ENCODE assay signal across 22 cellular contexts in genomic region chr5:179147991-179148702, GRCh38.
DNase-seq lines count a peak whose midpoint lies in the region; ATAC-seq, FAIRE-seq and TF ChIP-seq lines count a peak whose summit lies in the region.
"Had no signal": no experiment of that assay in that cellular context is flagged by ENCODE, and none has a peak within 500 bp of the region (broad histone marks: within the 10 kb centered on the region; RNA-seq: fewer than 3 reads in every experiment).

No MANE protein-coding gene starts in this region.

- no peak overlapping the region for H3K56ac ChIP-seq in H1 (replicated peaks; ENCODE audit: insufficient read length, low read depth, low read length)

- TF ChIP-seq CTCF in GM23338 (conservative IDR thresholded peaks at IDR 0.05; ENCODE audit: low read depth in 2 of 2) (0 out of 4 replicates have a peak, but pooled peaks of 1 of the 2 experiments have one; percentile 1), H1 (IDR thresholded peaks at IDR 0.05; ENCODE audit: control extremely low read depth in 1 of 3, insufficient read depth in 1 of 3, low read depth in 1 of 3, low read length in 3 of 3) (no peak), lower lobe of right lung (IDR thresholded peaks at IDR 0.05) (no peak), spleen (IDR thresholded peaks at IDR 0.05 in 8 of 11, conservative IDR thresholded peaks at IDR 0.05 in 3 of 11) (no peak)

- peak overlapping the region; percentile 51; the same call in 1 of the 2 replicates for H4K8ac ChIP-seq in H1 (ENCODE audit: extremely low read depth, insufficient read depth, low read length)

- POLR2A ChIA-PET in H1 (lab: Charles Lee; ENCODE audit: partially characterized antibody) = no interaction called here

- no peak overlapping the region for H2AK5ac ChIP-seq in H1 (ENCODE audit: low read depth, low read length)

- no peak for TF ChIP-seq EP300 in H1 (IDR thresholded peaks at IDR 0.05; ENCODE audit: borderline replicate concordance in 1 of 2, low read depth in 2 of 2, low read length in 2 of 2)

- H2BK120ac ChIP-seq in H1 (replicated peaks; ENCODE audit: low read depth, low read length) = no peak overlapping the region

- FAIRE-seq in H1 (lab: Jason Lieb, UNC) = no peak
- FAIRE-seq: A549, D721Med had no signal

- no peak overlapping the region for H3K4me2 ChIP-seq in GM23338
- no peak overlapping the region for H3K4me2 ChIP-seq in H1 (ENCODE audit: insufficient read depth in 1 of 2, low read depth in 2 of 2, low read length in 2 of 2)
- H3K4me2 ChIP-seq: A549; BLaER1 treated with 17β-estradiol and CSF1 and Interleukin-3, amounts not matched to agents 10 nM and 100 nM had no signal

- H3F3A ChIP-seq in GM23338 (replicated peaks; ENCODE audit: low read depth) = no peaks in the 10 kb centered on the region

- H3K79me2 ChIP-seq in GM23338 (replicated peaks; ENCODE audit: insufficient read depth) (no peaks in the 10 kb centered on the region), H1 (ENCODE audit: control insufficient read depth in 1 of 2, insufficient read depth in 2 of 2, low read length in 2 of 2) (no peaks in the 10 kb centered on the region)

- WGBS in H1 (ENCODE audit: extremely low coverage in 1 of 2, insufficient coverage in 1 of 2, insufficient read length in 1 of 2, insufficient replicate concordance in 2 of 2, low coverage in 1 of 2, low lambda C conversion rate in 2 of 2, missing lambda C conversion rate in 1 of 2), 2 experiments = 91% methylated on average over 24 of the region's 25 CpGs; no CpG with 5 or more reads in 1 of the 2 experiments
- WGBS in spleen, 5 donors = 85 to 88% (median 87%) methylated on average over 25 of the region's 25 CpGs

- H2AFZ ChIP-seq in GM23338 (no peak overlapping the region), H1 (ENCODE audit: low read length) (no peak overlapping the region)

- H3K9ac ChIP-seq in H1 (replicated peaks in 1 of 4; ENCODE audit: extremely low read depth in 1 of 4, low read depth in 3 of 4, low read length in 3 of 4) = no peak overlapping the region
- H3K9ac ChIP-seq: BLaER1 treated with 17β-estradiol and CSF1 and Interleukin-3, amounts not matched to agents 10 nM and 100 nM had no signal

- H2BK12ac ChIP-seq in H1 (ENCODE audit: low read depth, low read length) = no peak overlapping the region; the same call in 1 of the 2 replicates

- no peak overlapping the region for H4K5ac ChIP-seq in H1 (ENCODE audit: insufficient read length, low read depth, low read length)

- no peak overlapping the region for H3K4me3 Mint-ChIP-seq in GM23338
- H3K4me3 Mint-ChIP-seq: CD4-positive, alpha-beta T cell had no signal

- no peak overlapping the region for H3K27ac Mint-ChIP-seq in GM23338
- H3K27ac Mint-ChIP-seq: CD4-positive, alpha-beta T cell had no signal

- H4K20me1 ChIP-seq in GM23338 (replicated peaks; ENCODE audit: insufficient read depth) (no peaks in the 10 kb centered on the region), H1 (replicated peaks in 1 of 2; ENCODE audit: control insufficient read depth in 1 of 2, insufficient read depth in 2 of 2, low read length in 2 of 2) (no peaks in the 10 kb centered on the region)
- H4K20me1 ChIP-seq: BLaER1 treated with 17β-estradiol and CSF1 and Interleukin-3, amounts not matched to agents 10 nM and 100 nM had no signal

- no peak overlapping the region for H2BK15ac ChIP-seq in H1 (ENCODE audit: low read length)

- H3K4me1 ChIP-seq in GM23338 (ENCODE audit: insufficient read depth) (no peaks in the 10 kb centered on the region), H1 (replicated peaks in 1 of 4; ENCODE audit: control insufficient read depth in 3 of 4, insufficient read depth in 4 of 4, low read length in 3 of 4) (no peaks in the 10 kb centered on the region), lower lobe of right lung (no peaks in the 10 kb centered on the region), spleen (peaks cover 0 to 7% (median 2%) of the 10 kb centered on the region in 6 donors)
- H3K4me1 ChIP-seq: A549, Peyer's patch, SJCRH30 had no signal

- peaks cover 1% of the 10 kb centered on the region for H3K27me3 Mint-ChIP-seq in GM23338 (ENCODE audit: insufficient read depth, low read depth, poor library complexity)
- H3K27me3 Mint-ChIP-seq: CD4-positive, alpha-beta T cell had no signal

- no peaks in the 10 kb centered on the region for H3K36me3 Mint-ChIP-seq in GM23338 (ENCODE audit: low read depth)

- no peak overlapping the region for H3K14ac ChIP-seq in H1 (ENCODE audit: insufficient read length)

- no peaks in the 10 kb centered on the region for H3K23me2 ChIP-seq in H1 (ENCODE audit: low read depth, low read length)

- no peaks in the 10 kb centered on the region for H3K79me1 ChIP-seq in H1 (ENCODE audit: low read depth, low read length)

- H3K4me3 ChIP-seq in GM23338 (no peak overlapping the region), H1 (ENCODE audit: extremely low read depth in 1 of 4, insufficient read depth in 2 of 4, low read depth in 3 of 4, low read length in 4 of 4) (no peak overlapping the region), lower lobe of right lung (no peak overlapping the region), spleen (no peak overlapping the region)
- H3K4me3 ChIP-seq: A549; BLaER1 treated with 17β-estradiol and CSF1 and Interleukin-3, amounts not matched to agents 10 nM and 100 nM; Peyer's patch; SJCRH30 had no signal

- CTCF ChIA-PET in H1 (lab: Charles Lee; ENCODE audit: partially characterized antibody) = interaction anchor here (0.6 to 4.5 kb wide), 3 partner anchors 19 to 345 kb away, joined by 3 to 11 read pairs (median 3); no protein-coding TSS in a partner anchor

- H3K27me3 ChIP-seq in GM23338 (ENCODE audit: insufficient read depth) (no peaks in the 10 kb centered on the region), H1 (replicated peaks in 1 of 4; ENCODE audit: control insufficient read depth in 3 of 4, extremely low read depth in 1 of 4, insufficient read depth in 3 of 4, low read length in 3 of 4) (no peaks in the 10 kb centered on the region), lower lobe of right lung (ENCODE audit: low read depth) (no peaks in the 10 kb centered on the region), spleen (replicated peaks in 1 of 7) (no peaks in the 10 kb centered on the region)
- H3K27me3 ChIP-seq: BLaER1 treated with 17β-estradiol and CSF1 and Interleukin-3, amounts not matched to agents 10 nM and 100 nM; Peyer's patch had no signal

- H3K9me3 Mint-ChIP-seq in GM23338 = no peaks in the 10 kb centered on the region; the same call in 1 of the 3 replicates
- H3K9me3 Mint-ChIP-seq: CD4-positive, alpha-beta T cell had no signal

- no peak overlapping the region for H3K18ac ChIP-seq in H1 (ENCODE audit: extremely low read depth, low read length)

- TF ChIP-seq POLR2A in H1 (IDR thresholded peaks at IDR 0.05; ENCODE audit: control extremely low read depth in 1 of 2, low read depth in 2 of 2, low read length in 2 of 2) = no peak
- TF ChIP-seq POLR2A in spleen (IDR thresholded peaks at IDR 0.05) = no peak

- TF ChIP-seq RAD21 in H1 (IDR thresholded peaks at IDR 0.05 in 1 of 2, conservative IDR thresholded peaks at IDR 0.05 in 1 of 2; ENCODE audit: low read depth in 2 of 2, low read length in 2 of 2) = no peak

- H2BK20ac ChIP-seq in H1 (ENCODE audit: low read length) = no peak overlapping the region

- H4K91ac ChIP-seq in H1 (replicated peaks; ENCODE audit: insufficient read length, low read length) = no peak overlapping the region

- H2BK5ac ChIP-seq in H1 (ENCODE audit: low read depth, low read length) = no peak overlapping the region

- intact Hi-C loops in lower lobe of right lung (cut with DNase I) = no loop called here
- intact Hi-C loops in spleen (cut with DNase I; ENCODE audit: low total_unique reads) = no loop called here

- ATAC-seq in GM23338 (peak; percentile 54), lower lobe of right lung (no peak), HG03354 (IDR thresholded peaks at IDR 0.05; ENCODE audit: poor library complexity, severe bottlenecking, unreplicated experiment) (no peak)
- ATAC-seq: SK-N-SH treated with all-trans-retinoic acid at 6 μM for 48 hours had no signal

- DNase-seq in GM23338 (ENCODE audit: low spot score) (no peak), H1 (ENCODE audit: low read depth in 1 of 2, low spot score in 2 of 2) (no peak), lower lobe of right lung (peak; percentile 15), spleen (peak; percentile 64), OCI-M1 (lab: John Stamatoyannopoulos, UW) (no peak), GF-D8 (lab: John Stamatoyannopoulos, UW) (no peak)
- DNase-seq: AML-193; CD4-positive, alpha-beta T cell; NCI-H1048; NCI-H1694 treated with DMSO at 0.1 percent for 48 hours; NCI-H2081; NCI-H2171; NCI-H226; NCI-H510A; Peyer's patch; SJCRH30 had no signal

- H3K36me3 ChIP-seq in GM23338 (ENCODE audit: insufficient read depth) (no peaks in the 10 kb centered on the region), H1 (ENCODE audit: control insufficient read depth in 2 of 4, insufficient read depth in 4 of 4, low read length in 3 of 4) (no peaks in the 10 kb centered on the region), lower lobe of right lung (no peaks in the 10 kb centered on the region), spleen (peaks cover 0 to 52% (median 0%) of the 10 kb centered on the region in 6 donors)
- H3K36me3 ChIP-seq: BLaER1 treated with 17β-estradiol and CSF1 and Interleukin-3, amounts not matched to agents 10 nM and 100 nM; Peyer's patch; SJCRH30 had no signal

- H3K9me3 ChIP-seq in H1 (ENCODE audit: insufficient read depth in 2 of 2, low read depth in 1 of 2, low read length in 1 of 2) = no peaks in the 10 kb centered on the region
- H3K9me3 ChIP-seq in lower lobe of right lung = no peaks in the 10 kb centered on the region
- H3K9me3 ChIP-seq in spleen = no peaks in the 10 kb centered on the region
- H3K9me3 ChIP-seq: Peyer's patch, SJCRH30 had no signal

- H3K27ac ChIP-seq in GM23338 (ENCODE audit: low read depth) = no peak overlapping the region
- no peak overlapping the region for H3K27ac ChIP-seq in H1 (ENCODE audit: low read depth, low read length)
- H3K27ac ChIP-seq in lower lobe of right lung = no peak overlapping the region
- no peak overlapping the region for H3K27ac ChIP-seq in spleen
- H3K27ac ChIP-seq: A549; BLaER1 treated with 17β-estradiol and CSF1 and Interleukin-3, amounts not matched to agents 10 nM and 100 nM; HL-60; Peyer's patch; SJCRH30 had no signal

- no peak overlapping the region for H3K23ac ChIP-seq in H1 (ENCODE audit: insufficient read length)

- H3K4ac ChIP-seq in H1 (replicated peaks; ENCODE audit: insufficient read length, low read depth, low read length) = no peak overlapping the region

- H3K9me2 ChIP-seq in GM23338 (ENCODE audit: insufficient read depth) = no peaks in the 10 kb centered on the region

- no peaks in the 10 kb centered on the region for H3K4me1 Mint-ChIP-seq in GM23338

TF ChIP-seq in GM23338, 12 proteins besides CTCF, POLR2A, EP300 and RAD21 (continues in another document):
- TF ChIP-seq POLR2AphosphoS5 (IDR thresholded peaks at IDR 0.05; ENCODE audit: low read depth) (no peak), CREB1 (CRISPR knock-in tag; IDR thresholded peaks at IDR 0.05; ENCODE audit: low read depth) (no peak)

TF ChIP-seq in H1, 55 proteins besides CTCF, POLR2A, EP300 and RAD21 (continues in another document):
- TF ChIP-seq SUZ12 (IDR thresholded peaks at IDR 0.05; ENCODE audit: low read length) (no peak), KDM1A (IDR thresholded peaks at IDR 0.05; ENCODE audit: borderline replicate concordance, low read length) (no peak), POU5F1 (IDR thresholded peaks at IDR 0.05; ENCODE audit: low read depth, low read length) (no peak), KDM4A (IDR thresholded peaks at IDR 0.05; ENCODE audit: low read depth, low read length, severe bottlenecking) (no peak)

Comparison
In these comparisons a context has a peak if more than half of its experiments do, and no peak if none do; other contexts are left out.
1. DNase-seq: peak in lower lobe of right lung (single experiment) and spleen (single experiment); none in GM23338 (single experiment), H1 (0 of 2), OCI-M1 (single experiment) and GF-D8 (single experiment).